Comparison of ENCODE assay signal across 1 cellular context in genomic region chr12:24975425-24975824, GRCh38.
TF ChIP-seq lines count a peak whose summit lies in the region.

No MANE protein-coding gene starts in this region.

TF ChIP-seq in GM12878, 131 proteins besides CTCF, POLR2A, EP300 and RAD21 (continued from another document):
- no peak for TF ChIP-seq E4F1 (IDR thresholded peaks at IDR 0.05; ENCODE audit: borderline replicate concordance, partially characterized antibody)
- TF ChIP-seq RB1 (IDR thresholded peaks at IDR 0.05; ENCODE audit: borderline replicate concordance), result no peak
